Comparison of ENCODE assay signal across 8 cellular contexts in the genomic region with DNA sequence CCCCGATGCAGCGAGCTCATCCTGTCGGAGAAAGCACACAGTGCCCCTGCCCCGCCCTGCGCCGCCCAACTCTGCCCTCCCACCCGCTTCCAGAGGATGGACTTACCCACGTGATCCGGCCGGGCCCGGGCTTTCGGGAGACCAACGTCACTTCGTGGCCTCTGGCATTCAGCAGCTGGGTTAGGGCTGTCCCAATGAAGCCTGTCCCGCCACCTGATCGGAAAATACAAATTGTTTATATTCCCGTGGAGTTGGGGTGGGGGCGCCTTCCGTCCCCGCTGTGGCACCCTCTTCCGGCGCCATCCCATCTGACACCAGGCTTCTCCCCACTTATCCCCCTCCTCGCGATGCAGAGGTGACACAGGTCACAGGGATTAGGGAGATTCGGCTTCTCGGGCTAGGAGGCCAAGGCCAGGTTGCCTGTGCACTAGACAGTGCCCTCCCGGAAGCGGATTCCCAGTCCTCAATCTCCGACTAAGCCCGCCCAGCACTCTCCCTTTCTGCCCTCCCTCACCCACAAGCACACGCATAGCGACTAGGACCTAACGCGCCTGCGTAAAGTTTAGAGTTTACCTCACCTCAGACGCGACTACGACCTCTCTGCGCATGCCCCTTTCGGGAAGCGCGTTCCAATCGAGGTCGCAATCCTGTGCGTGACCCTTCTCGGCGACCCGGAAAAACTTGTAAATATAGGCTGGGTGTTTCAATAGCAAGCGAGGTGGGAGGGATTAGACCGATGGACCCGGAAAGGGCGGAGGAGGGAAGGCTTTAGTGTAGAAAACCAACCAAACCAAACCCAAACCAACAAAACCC. TPM values are rescaled to one million over a fixed set of nuclear protein-coding genes. Genes with fewer than 3 reads are reported as not detected.
A peak's percentile ranks its signal among the peaks of the same experiment; 100 is the strongest.
DNase-seq lines count a peak whose midpoint lies in the region; ATAC-seq and TF ChIP-seq lines count a peak whose summit lies in the region.

SDR39U1 (minus strand) TSS at position 537 of the 813 bp plus-strand sequence; CDS start at position 530, 7 bp downstream.

- H3K9me3 ChIP-seq in testis = no peaks in the 10 kb centered on the region

- peak; percentile 95 for DNase-seq in GM10248 (ENCODE audit: extremely low spot score)
- DNase-seq in NCI-H1092 treated with DMSO at 0.1 percent for 48 hours (lab: John Stamatoyannopoulos, UW) = peak; percentile 100
- peak; percentile 85 for DNase-seq in SKM-1 (lab: John Stamatoyannopoulos, UW; ENCODE audit: unreplicated experiment)
- DNase-seq in activated naive CD4-positive, alpha-beta T cell treated with anti-CD3 and anti-CD28 coated beads, Interleukin-2, amount 50 U/mL, for 72 hours (ENCODE audit: low spot score in 2 of 2) = peak; percentile 91 to 97
- peak; percentile 99 for DNase-seq in glomerular visceral epithelial cell (ENCODE audit: extremely low spot score)
- DNase-seq in omental fat pad (ENCODE audit: low spot score) = peak; percentile 82
- DNase-seq in testis = peak; percentile 98

- peak within 1 kb of the TSS; percentile 93 to 96 for H3K27ac ChIP-seq in testis

- peaks cover 30 to 49% of the 10 kb centered on the region in 2 donors for H3K36me3 Mint-ChIP-seq in activated naive CD4-positive, alpha-beta T cell treated with anti-CD3 and anti-CD28 coated beads, Interleukin-2, amount 50 U/mL, for 72 hours

- peak within 1 kb of the TSS; percentile 70 to 84 for H3K4me3 ChIP-seq in testis

- peak; percentile 71 for TF ChIP-seq POLR2A in testis (IDR thresholded peaks at IDR 0.05)

- 0 to 1% methylated on average over 29 to 50 of the region's 52 CpGs for WGBS in testis, 2 donors

- intact Hi-C loops in testis (cut with DNase I; ENCODE audit: low total_unique reads) = no loop called here

- peaks cover 17% of the 10 kb centered on the region for H3K4me1 ChIP-seq in testis

- CTCF ChIA-PET in GM10248 (lab: Yijun Ruan, JAX) = interaction anchor here (0.9 to 4.9 kb wide), 6 partner anchors 11 to 200 kb away, joined by 3 to 69 read pairs (median 6); partner anchors contain the start of genes ADCY4, CIDEB and TINF2

- TF ChIP-seq CTCF in GM10248 (IDR thresholded peaks at IDR 0.05; ENCODE audit: control extremely low read depth, extremely low read depth, low read depth, missing control alignments) (no peak), omental fat pad (IDR thresholded peaks at IDR 0.05) (no peak), testis (IDR thresholded peaks at IDR 0.05) (peak in 1 of 3 experiments; percentile 6)

- H3K36me3 ChIP-seq in testis (ENCODE audit: low read depth, missing control alignments) = no peaks in the 10 kb centered on the region

- H3K27me3 ChIP-seq in testis = no peaks in the 10 kb centered on the region

- peak within 1 kb of the TSS; percentile 98 to 100 for H3K27ac Mint-ChIP-seq in activated naive CD4-positive, alpha-beta T cell treated with anti-CD3 and anti-CD28 coated beads, Interleukin-2, amount 50 U/mL, for 72 hours

- H3K9me3 Mint-ChIP-seq in activated naive CD4-positive, alpha-beta T cell treated with anti-CD3 and anti-CD28 coated beads, Interleukin-2, amount 50 U/mL, for 72 hours = no peaks in the 10 kb centered on the region

- POLR2A ChIA-PET in GM10248 (lab: Yijun Ruan, JAX) = interaction anchor here (0.6 to 2.5 kb wide), 4 partner anchors 11 to 134 kb away, joined by 3 to 12 read pairs (median 6); partner anchors contain the start of genes CBLN3 and KHNYN

- ATAC-seq in HG02610 (IDR thresholded peaks at IDR 0.05; ENCODE audit: unreplicated experiment) (peak; percentile 83), omental fat pad (ENCODE audit: low FRiP score) (peak; percentile 97)
- peak; percentile 87 to 92 for ATAC-seq in activated naive CD4-positive, alpha-beta T cell treated with anti-CD3 and anti-CD28 coated beads, Interleukin-2, amount 50 U/mL, for 72 hours

RNA-seq across cellular contexts. Expression of gene SDR39U1, which starts in this region (rescaled TPM):
- total RNA-seq in activated naive CD4-positive, alpha-beta T cell treated with anti-CD3 and anti-CD28 coated beads, Interleukin-2, amount 50 U/mL, for 72 hours = 10 to 100 TPM; 50.6 to 72.3 TPM
- 10 to 100 TPM; 28.4 to 35.9 (median 31.8) TPM for total RNA-seq in omental fat pad
- 10 to 100 TPM; 76.7 to 86.1 TPM for total RNA-seq in testis
- polyA plus RNA-seq in testis (ENCODE audit: insufficient read depth, low read depth, low replicate concordance) = 76.6 TPM

Comparison
In these comparisons a context has a peak if more than half of its experiments do, and no peak if none do; other contexts are left out.
1. Peak in every context shown above with its lines: DNase-seq, ATAC-seq, H3K4me3 ChIP-seq and H3K27ac ChIP-seq.